25 cellular contexts compared by ENCODE assay signal in genomic region chr2:205659922-205660321, GRCh38. TPM values are rescaled to one million over a fixed set of nuclear protein-coding genes. Genes with fewer than 3 reads are reported as not detected.
DNase-seq lines count a peak whose midpoint lies in the region; ATAC-seq lines count a peak whose summit lies in the region.
"Had no signal": no experiment of that assay in that cellular context is flagged by ENCODE, and none has a peak within 500 bp of the region (broad histone marks: within the 10 kb centered on the region; RNA-seq: fewer than 3 reads in every experiment).

No MANE protein-coding gene starts in this region.

- peak overlapping the region; percentile 84 for H3K4me2 ChIP-seq in BLaER1

- H4K20me1 ChIP-seq in BLaER1, result no peaks in the 10 kb centered on the region

- peak overlapping the region; percentile 53; the same call in 1 of the 2 replicates for H3K9ac ChIP-seq in BLaER1

- no peak for ATAC-seq in GM19463 (IDR thresholded peaks at IDR 0.05; ENCODE audit: unreplicated experiment)
- ATAC-seq: activated CD4-positive, CD25-positive, alpha-beta regulatory T cell treated with anti-CD3 and anti-CD28 coated beads, Interleukin-2, amount 50 U/mL, for 24 hours; right lobe of liver had no signal

- H3K4me3 ChIP-seq in BLaER1, result no peak overlapping the region
- H3K4me3 ChIP-seq in mesodermal cell (ENCODE audit: extremely low read depth, insufficient read depth, low read length, poor library complexity, severe bottlenecking), result no peak overlapping the region
- H3K4me3 ChIP-seq: breast epithelium, HAP-1, lung, ovary, right lobe of liver, tibial nerve had no signal

- 93 to 97% methylated on average over 5 to 7 of the region's 8 CpGs for WGBS in mesodermal cell (ENCODE audit: insufficient coverage in 2 of 2), 2 experiments

- H3K27ac ChIP-seq in BLaER1, result peak overlapping the region; percentile 63; the same call in 1 of the 2 replicates
- H3K27ac ChIP-seq in mesodermal cell (ENCODE audit: low read depth, low read length, severe bottlenecking), result peak overlapping the region; percentile 79
- H3K27ac ChIP-seq: C4-2B, ovary, right lobe of liver, tibial nerve had no signal

- H3K4me1 ChIP-seq in BLaER1 (peaks cover 50% of the 10 kb centered on the region), mesodermal cell (ENCODE audit: control insufficient read depth, insufficient read depth, low read length, poor library complexity, severe bottlenecking) (peaks cover 29% of the 10 kb centered on the region)
- H3K4me1 ChIP-seq: breast epithelium, HAP-1, right lobe of liver had no signal

- DNase-seq in NCI-H146 (lab: John Stamatoyannopoulos, UW) (peak; percentile 42), NCI-H146 treated with DMSO at 0.1 percent for 48 hours (lab: John Stamatoyannopoulos, UW; ENCODE audit: unreplicated experiment) (no peak), NCI-H345 treated with DMSO at 0.1 percent for 48 hours (lab: John Stamatoyannopoulos, UW; ENCODE audit: unreplicated experiment) (peak; percentile 63), GDM1 (lab: John Stamatoyannopoulos, UW) (no peak)
- no peak for DNase-seq in stimulated activated CD4-positive, alpha-beta T cell treated with anti-CD3 and anti-CD28 coated beads, Interleukin-4, amount 100 ng/mL, for 4 hours
- DNase-seq: activated naive CD8-positive, alpha-beta T cell treated with anti-CD3 and anti-CD28 coated beads, Interleukin-2, amount 50 U/mL, for 24 hours; cortex of kidney; hippocampal formation; kidney; naive B cell; NCI-H187 treated with DMSO at 0.1 percent for 48 hours; NCI-H69; OCI-M1; ovary; right lobe of liver; stimulated activated naive CD4-positive, alpha-beta T cell treated with Interleukin-2 at 50 U/mL for 16 hours had no signal

- no peaks in the 10 kb centered on the region for H3K9me3 ChIP-seq in BLaER1
- no peaks in the 10 kb centered on the region for H3K9me3 ChIP-seq in mesodermal cell (ENCODE audit: control insufficient read depth, low read length)
- H3K9me3 ChIP-seq: breast epithelium, HAP-1, ovary, right lobe of liver had no signal

- H3K36me3 ChIP-seq in BLaER1, result no peaks in the 10 kb centered on the region
- no peaks in the 10 kb centered on the region for H3K36me3 ChIP-seq in mesodermal cell (ENCODE audit: control insufficient read depth, insufficient read depth, low read length)
- H3K36me3 ChIP-seq: breast epithelium, HAP-1, ovary, right lobe of liver, tibial nerve had no signal

- H3K27me3 ChIP-seq in BLaER1, result no peaks in the 10 kb centered on the region
- H3K27me3 ChIP-seq: breast epithelium, ovary, right lobe of liver, tibial nerve had no signal

RNA-seq across cellular contexts. Expression of gene NRP2, which starts 22.4 kb away (rescaled TPM):
- 195 TPM for polyA plus RNA-seq in mesodermal cell (2013, experiment 1 of 2)
- polyA plus RNA-seq in mesodermal cell (2013, experiment 2 of 2), result 172 TPM

Comparison
In these comparisons a context has a peak if more than half of its experiments do, and no peak if none do; other contexts are left out.
1. DNase-seq: peak in NCI-H146 (single experiment) and NCI-H345 treated with DMSO at 0.1 percent for 48 hours (single experiment); none in NCI-H146 treated with DMSO at 0.1 percent for 48 hours (single experiment), stimulated activated CD4-positive, alpha-beta T cell treated with anti-CD3 and anti-CD28 coated beads, Interleukin-4, amount 100 ng/mL, for 4 hours (0 of 2) and GDM1 (single experiment).